In the genomic region with DNA sequence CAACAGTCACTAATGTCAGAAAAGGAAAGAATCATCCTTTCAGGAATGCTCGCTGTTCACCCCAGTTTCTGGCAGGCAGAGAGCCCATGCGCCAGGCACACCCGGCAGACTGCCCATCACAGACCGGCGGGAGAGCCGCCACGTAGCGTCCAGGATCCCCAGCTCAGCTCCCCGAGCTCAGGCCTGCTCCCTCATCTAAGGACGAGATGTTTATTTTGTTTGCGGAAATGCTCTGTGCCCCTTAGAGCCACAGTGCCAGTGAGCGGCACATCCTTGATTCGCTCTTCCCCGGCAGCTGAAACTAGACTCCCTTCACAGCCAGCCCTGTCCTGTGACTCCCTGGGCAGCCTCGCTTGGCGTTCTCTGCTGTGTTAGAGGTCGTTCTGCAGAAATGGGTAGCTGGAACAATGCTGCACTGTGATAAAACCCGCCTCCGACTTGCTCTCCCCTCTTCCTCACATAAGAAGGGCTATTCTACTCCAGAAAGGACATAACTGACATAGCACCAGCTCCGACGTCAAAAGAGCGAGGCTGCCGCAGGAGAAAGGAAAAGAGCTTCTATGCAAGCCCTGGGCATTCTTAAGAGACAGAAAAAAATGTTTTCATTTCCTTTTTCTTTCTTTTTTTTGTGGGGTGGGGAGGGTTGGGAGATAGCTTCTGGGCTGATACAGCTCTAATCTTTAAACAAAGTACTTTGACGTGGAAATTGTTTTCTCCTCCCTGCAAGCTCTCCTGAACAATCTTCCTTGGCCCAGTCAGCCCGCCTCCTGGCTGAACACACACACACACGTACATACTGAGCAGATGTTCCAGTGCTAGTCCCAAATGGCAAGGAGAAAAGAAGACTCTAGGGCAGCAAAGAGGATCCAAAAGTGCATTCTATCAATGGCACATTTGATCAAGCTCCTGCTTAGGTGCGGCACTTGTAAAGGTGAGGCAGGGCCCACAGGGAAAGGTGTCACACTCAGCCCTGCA, we compare ENCODE assay signal across 12 cellular contexts. TPM values are rescaled to one million over a fixed set of nuclear protein-coding genes. Genes with fewer than 3 reads are reported as not detected.
A peak's percentile ranks its signal among the peaks of the same experiment; 100 is the strongest.
DNase-seq lines count a peak whose midpoint lies in the region; ATAC-seq lines count a peak whose summit lies in the region.
"Had no signal": no experiment of that assay in that cellular context is flagged by ENCODE, and none has a peak within 500 bp of the region (broad histone marks: within the 10 kb centered on the region; RNA-seq: fewer than 3 reads in every experiment).

No MANE protein-coding gene starts in this region.

- peaks cover 100% of the 10 kb centered on the region for H3K36me3 Mint-ChIP-seq in stimulated activated effector memory CD8-positive, alpha-beta T cell treated with anti-CD3 and anti-CD28 coated beads, Interleukin-12 subunit alpha, Interleukin-12 subunit beta, amount 100 ng/mL, for 72 hours

- no peaks in the 10 kb centered on the region for H3K9me3 Mint-ChIP-seq in stimulated activated effector memory CD8-positive, alpha-beta T cell treated with anti-CD3 and anti-CD28 coated beads, Interleukin-12 subunit alpha, Interleukin-12 subunit beta, amount 100 ng/mL, for 72 hours
- H3K9me3 Mint-ChIP-seq: activated CD4-positive, alpha-beta T cell treated with anti-CD3 and anti-CD28 coated beads, Interleukin-2, amount 10 ng/mL, durations not matched to agents 24 days and 14 days; activated naive CD4-positive, alpha-beta T cell treated with anti-CD3 and anti-CD28 coated beads for 36 hours; T-cell had no signal

- no peaks in the 10 kb centered on the region for H3K4me1 Mint-ChIP-seq in stimulated activated effector memory CD8-positive, alpha-beta T cell treated with anti-CD3 and anti-CD28 coated beads, Interleukin-12 subunit alpha, Interleukin-12 subunit beta, amount 100 ng/mL, for 72 hours
- H3K4me1 Mint-ChIP-seq: activated CD4-positive, alpha-beta T cell treated with anti-CD3 and anti-CD28 coated beads, Interleukin-2, amount 10 ng/mL, durations not matched to agents 24 days and 14 days; T-cell had no signal

- H3K27ac ChIP-seq in layer of hippocampus (ENCODE audit: low read depth, low read length) = peak overlapping the region; percentile 93

- no peak overlapping the region for H3K4me3 Mint-ChIP-seq in stimulated activated effector memory CD8-positive, alpha-beta T cell treated with anti-CD3 and anti-CD28 coated beads, Interleukin-12 subunit alpha, Interleukin-12 subunit beta, amount 100 ng/mL, for 72 hours
- H3K4me3 Mint-ChIP-seq: activated CD4-positive, alpha-beta T cell treated with anti-CD3 and anti-CD28 coated beads, Interleukin-2, amount 10 ng/mL, durations not matched to agents 24 days and 14 days; activated naive CD4-positive, alpha-beta T cell treated with anti-CD3 and anti-CD28 coated beads for 36 hours; T-cell had no signal

- H3K27ac Mint-ChIP-seq in stimulated activated effector memory CD8-positive, alpha-beta T cell treated with anti-CD3 and anti-CD28 coated beads, Interleukin-12 subunit alpha, Interleukin-12 subunit beta, amount 100 ng/mL, for 72 hours = peak overlapping the region; percentile 52
- H3K27ac Mint-ChIP-seq: activated CD4-positive, alpha-beta T cell treated with anti-CD3 and anti-CD28 coated beads, Interleukin-2, amount 10 ng/mL, durations not matched to agents 24 days and 14 days; activated naive CD4-positive, alpha-beta T cell treated with anti-CD3 and anti-CD28 coated beads for 36 hours; T-cell had no signal

- no peak for ATAC-seq in stimulated activated effector memory CD8-positive, alpha-beta T cell treated with anti-CD3 and anti-CD28 coated beads, Interleukin-12 subunit alpha, Interleukin-12 subunit beta, amount 100 ng/mL, for 72 hours
- ATAC-seq in HG03442 (IDR thresholded peaks at IDR 0.05; ENCODE audit: unreplicated experiment) (no peak), GM19023 (IDR thresholded peaks at IDR 0.05; ENCODE audit: unreplicated experiment) (no peak)
- ATAC-seq: T-cell had no signal

- H3K27me3 ChIP-seq in layer of hippocampus (ENCODE audit: control insufficient read depth, insufficient read depth, low read length) = no peaks in the 10 kb centered on the region

- DNase-seq in NCI-H2171 (lab: John Stamatoyannopoulos, UW) = peak; percentile 18
- peak; percentile 64 for DNase-seq in cerebellum (ENCODE audit: low spot score)
- no peak for DNase-seq in stimulated activated effector memory CD8-positive, alpha-beta T cell treated with anti-CD3 and anti-CD28 coated beads, Interleukin-12 subunit alpha, Interleukin-12 subunit beta, amount 100 ng/mL, for 72 hours (ENCODE audit: low spot score in 2 of 2)
- no peak for DNase-seq in NCI-H526 treated with DMSO at 0.1 percent for 48 hours (lab: John Stamatoyannopoulos, UW)
- DNase-seq: activated CD4-positive, alpha-beta T cell treated with anti-CD3 and anti-CD28 coated beads, Interleukin-2, amount 10 ng/mL, durations not matched to agents 24 days and 14 days; activated naive CD4-positive, alpha-beta T cell treated with anti-CD3 and anti-CD28 coated beads for 36 hours; effector CD4-positive, alpha-beta T cell; NCI-H1417 treated with DMSO at 0.1 percent for 48 hours; T-cell had no signal

RNA-seq across cellular contexts. Expression of gene MRAP, which starts 37.2 kb away (rescaled TPM):
- total RNA-seq in cerebellum = 1.00 TPM
- total RNA-seq: activated CD4-positive, alpha-beta T cell treated with anti-CD3 and anti-CD28 coated beads, Interleukin-2, amount 10 ng/mL, durations not matched to agents 24 days and 14 days; activated naive CD4-positive, alpha-beta T cell treated with anti-CD3 and anti-CD28 coated beads for 36 hours; T-cell had no signal

RNA-seq across cellular contexts. Expression of gene URB1, which starts 56.9 kb away (rescaled TPM):
- 20.6 TPM for total RNA-seq in cerebellum

RNA-seq across cellular contexts. Expression of gene MIS18A, which starts 57.0 kb away (rescaled TPM):
- total RNA-seq in cerebellum = 11.4 TPM

Comparison
In these comparisons a context has a peak if more than half of its experiments do, and no peak if none do; other contexts are left out.
1. DNase-seq: peak in NCI-H2171 (single experiment) and cerebellum (single experiment); none in stimulated activated effector memory CD8-positive, alpha-beta T cell treated with anti-CD3 and anti-CD28 coated beads, Interleukin-12 subunit alpha, Interleukin-12 subunit beta, amount 100 ng/mL, for 72 hours (0 of 2) and NCI-H526 treated with DMSO at 0.1 percent for 48 hours (single experiment).